22 cellular contexts compared by ENCODE assay signal in the genomic region with DNA sequence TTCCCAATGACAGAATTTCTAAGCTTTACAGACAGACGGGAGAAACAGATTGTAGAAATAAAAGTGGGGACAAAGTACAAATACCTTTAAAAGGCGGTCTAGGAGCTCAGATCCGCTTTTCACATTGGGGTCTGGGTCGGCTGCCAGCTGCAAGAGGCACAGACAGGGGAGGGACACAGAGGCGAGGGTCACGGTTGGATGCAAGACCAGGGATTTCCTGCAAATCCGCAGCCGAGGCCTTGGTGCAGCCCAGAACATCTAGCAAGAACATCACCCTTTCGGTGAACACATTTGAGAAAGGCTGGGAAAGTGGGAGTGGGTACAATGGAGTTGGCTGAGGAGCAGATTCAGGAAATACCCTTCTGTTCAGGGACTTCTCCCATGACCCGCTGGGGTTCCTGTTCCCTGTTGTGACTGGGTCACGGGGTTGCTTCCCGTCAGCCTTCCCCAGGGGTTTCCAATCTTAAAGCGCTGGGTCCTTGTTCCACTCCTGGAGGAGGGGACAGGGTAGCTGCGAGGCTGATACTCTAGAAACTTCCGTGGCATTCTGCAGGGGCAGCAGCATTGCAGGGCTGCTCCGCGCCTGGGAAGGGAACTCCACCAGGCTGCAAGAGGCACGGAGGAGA.
"Had no signal": no experiment of that assay in that cellular context is flagged by ENCODE, and none has a peak within 500 bp of the region (broad histone marks: within the 10 kb centered on the region; RNA-seq: fewer than 3 reads in every experiment).

No MANE protein-coding gene starts in this region.

- H3K27me3 ChIP-seq: MG63, SJSA1 had no signal

- H3K27ac ChIP-seq: SJSA1, SK-N-MC had no signal

- DNase-seq: IMR-90, Karpas-422, KG1, MG63, NCI-H1092, NCI-H1105 treated with DMSO at 0.1 percent for 48 hours, NCI-H1417 treated with DMSO at 0.1 percent for 48 hours, NCI-H146, NCI-H187, NCI-H2029, NCI-H2107, NCI-H2227 treated with DMSO at 0.1 percent for 48 hours, NCI-H446, NCI-H510A, NCI-H524 treated with DMSO at 0.1 percent for 48 hours, NCI-H69, NCI-H774, Right ventricle myocardium superior, RPMI8226, SIG-M5 had no signal

- H3K4me3 ChIP-seq: MG63, SJSA1, SK-N-MC had no signal

- H3K4me1 ChIP-seq: SJSA1 had no signal

- H3K9me3 ChIP-seq: MG63, SJSA1 had no signal
